21 cellular contexts compared by ENCODE assay signal in the genomic region with DNA sequence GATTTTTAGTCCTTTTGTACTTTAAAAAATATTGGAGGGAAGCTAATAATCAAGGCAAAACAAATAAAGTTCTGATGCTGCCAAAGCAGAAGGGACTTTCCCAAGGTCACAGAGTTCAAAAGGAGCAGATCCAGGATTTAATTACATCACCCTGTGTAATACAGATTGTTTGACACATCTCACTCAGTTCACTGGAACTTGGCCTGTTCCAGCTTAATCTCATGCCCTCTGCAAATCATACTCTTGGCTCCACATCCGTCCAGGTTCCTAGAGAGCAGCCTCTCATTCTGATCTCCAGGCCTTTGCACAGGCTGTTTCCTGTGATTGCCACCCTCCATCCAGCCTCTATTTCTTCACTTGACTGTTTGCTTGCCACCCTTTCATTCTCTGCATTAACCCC.
"Had no signal": no experiment of that assay in that cellular context is flagged by ENCODE, and none has a peak within 500 bp of the region (broad histone marks: within the 10 kb centered on the region; RNA-seq: fewer than 3 reads in every experiment).

No MANE protein-coding gene starts in this region.

- H3K27ac Mint-ChIP-seq: activated CD4-positive, alpha-beta memory T cell treated with anti-CD3 and anti-CD28 coated beads for 36 hours; activated naive CD8-positive, alpha-beta T cell treated with anti-CD3 and anti-CD28 coated beads, Interleukin-2, amount 10 ng/mL, durations not matched to agents 7 days and 5 days; activated T-cell treated with anti-CD3 and anti-CD28 coated beads, Interleukin-2, amount 50 U/mL, for 72 hours; effector memory CD8-positive, alpha-beta T cell; stimulated activated naive B cell treated with anti-CD40 and anti-IgM and Interleukin-4, amounts not matched to agents 10 μg/mL and 1 μg/mL and 100 μg/mL, for 72 hours; T-helper 2 cell treated with Interferon-gamma antibody and Interleukin-4, amounts not matched to agents 5 μg/mL and 100 μg/mL, for 36 hours had no signal

- H3K9me3 Mint-ChIP-seq: activated CD4-positive, alpha-beta memory T cell treated with anti-CD3 and anti-CD28 coated beads for 36 hours; activated naive CD8-positive, alpha-beta T cell treated with anti-CD3 and anti-CD28 coated beads, Interleukin-2, amount 10 ng/mL, durations not matched to agents 7 days and 5 days; activated T-cell treated with anti-CD3 and anti-CD28 coated beads, Interleukin-2, amount 50 U/mL, for 72 hours; effector memory CD8-positive, alpha-beta T cell; T-helper 2 cell treated with Interferon-gamma antibody and Interleukin-4, amounts not matched to agents 5 μg/mL and 100 μg/mL, for 36 hours had no signal

- H3K36me3 ChIP-seq: lower lobe of right lung, neutrophil, spleen, tibial nerve, vagina had no signal

- H3K9me3 ChIP-seq: lower lobe of right lung, neutrophil, spleen, tibial nerve, vagina had no signal

- ATAC-seq: activated T-cell treated with anti-CD3 and anti-CD28 coated beads, Interleukin-2, amount 50 U/mL, for 72 hours; effector memory CD8-positive, alpha-beta T cell; stimulated activated naive B cell treated with anti-CD40 and anti-IgM and Interleukin-4, amounts not matched to agents 10 μg/mL and 1 μg/mL and 100 μg/mL, for 72 hours had no signal

- H3K27me3 ChIP-seq: neutrophil, spleen, tibial nerve, vagina had no signal

- H3K27me3 Mint-ChIP-seq: activated CD4-positive, alpha-beta memory T cell treated with anti-CD3 and anti-CD28 coated beads for 36 hours; activated naive CD8-positive, alpha-beta T cell treated with anti-CD3 and anti-CD28 coated beads, Interleukin-2, amount 10 ng/mL, durations not matched to agents 7 days and 5 days had no signal

- H3K4me3 ChIP-seq: coronary artery, lower lobe of right lung, spleen, tibial nerve, vagina had no signal

- H3K4me1 Mint-ChIP-seq: stimulated activated naive B cell treated with anti-CD40 and anti-IgM and Interleukin-4, amounts not matched to agents 10 μg/mL and 1 μg/mL and 100 μg/mL, for 72 hours had no signal

- H3K36me3 Mint-ChIP-seq: activated CD4-positive, alpha-beta memory T cell treated with anti-CD3 and anti-CD28 coated beads for 36 hours; activated naive CD8-positive, alpha-beta T cell treated with anti-CD3 and anti-CD28 coated beads, Interleukin-2, amount 10 ng/mL, durations not matched to agents 7 days and 5 days; stimulated activated naive B cell treated with anti-CD40 and anti-IgM and Interleukin-4, amounts not matched to agents 10 μg/mL and 1 μg/mL and 100 μg/mL, for 72 hours had no signal

- H3K4me3 Mint-ChIP-seq: activated CD4-positive, alpha-beta memory T cell treated with anti-CD3 and anti-CD28 coated beads for 36 hours; activated naive CD8-positive, alpha-beta T cell treated with anti-CD3 and anti-CD28 coated beads, Interleukin-2, amount 10 ng/mL, durations not matched to agents 7 days and 5 days; activated T-cell treated with anti-CD3 and anti-CD28 coated beads, Interleukin-2, amount 50 U/mL, for 72 hours; effector memory CD8-positive, alpha-beta T cell; stimulated activated naive B cell treated with anti-CD40 and anti-IgM and Interleukin-4, amounts not matched to agents 10 μg/mL and 1 μg/mL and 100 μg/mL, for 72 hours; T-helper 2 cell treated with Interferon-gamma antibody and Interleukin-4, amounts not matched to agents 5 μg/mL and 100 μg/mL, for 36 hours had no signal

- DNase-seq: activated CD4-positive, alpha-beta memory T cell treated with anti-CD3 and anti-CD28 coated beads for 36 hours; activated CD4-positive, alpha-beta T cell treated with anti-CD3 and anti-CD28 coated beads for 1 hour; activated CD8-positive, alpha-beta memory T cell treated with anti-CD3 and anti-CD28 coated beads, Interleukin-2, amount 50 U/mL, for 4 hours; activated naive CD8-positive, alpha-beta T cell treated with anti-CD3 and anti-CD28 coated beads, Interleukin-2, amount 10 ng/mL, durations not matched to agents 7 days and 5 days; activated T-cell treated with anti-CD3 and anti-CD28 coated beads, Interleukin-2, amount 50 U/mL, for 72 hours; anterior cingulate cortex; effector memory CD8-positive, alpha-beta T cell; erythroblast; glutamatergic neuron; lower lobe of right lung; midbrain; right cardiac atrium; spleen; stimulated activated CD4-positive, alpha-beta T cell treated with anti-CD3 and anti-CD28 coated beads, Interleukin-1b, Interleukin-23, amount 100 ng/mL, for 48 hours; stimulated activated naive B cell treated with anti-CD40 and anti-IgM and Interleukin-4, amounts not matched to agents 10 μg/mL and 1 μg/mL and 100 μg/mL, for 72 hours; SW 1271 had no signal

- H3K27ac ChIP-seq: coronary artery, lower lobe of right lung, neutrophil, spleen, tibial nerve, vagina had no signal

- H3K4me1 ChIP-seq: lower lobe of right lung, tibial nerve had no signal
